Comparison of ENCODE assay signal across 12 cellular contexts in genomic region chr16:87955302-87956168, GRCh38. TPM values are rescaled to one million over a fixed set of nuclear protein-coding genes. Genes with fewer than 3 reads are reported as not detected.
A peak's percentile ranks its signal among the peaks of the same experiment; 100 is the strongest.
DNase-seq lines count a peak whose midpoint lies in the region; ATAC-seq and TF ChIP-seq lines count a peak whose summit lies in the region.
"Had no signal": no experiment of that assay in that cellular context is flagged by ENCODE, and none has a peak within 500 bp of the region (broad histone marks: within the 10 kb centered on the region; RNA-seq: fewer than 3 reads in every experiment).

No MANE protein-coding gene starts in this region.

- H3K9me3 Mint-ChIP-seq in WTC11: no peaks in the 10 kb centered on the region

- H3K4me2 ChIP-seq in smooth muscle cell: peak overlapping the region; percentile 71

- POLR2A ChIA-PET in WTC11 (lab: Charles Lee): no interaction called here

- peaks cover 20% of the 10 kb centered on the region for H4K20me1 ChIP-seq in smooth muscle cell (ENCODE audit: low read depth)

- 90% methylated on average over 20 of the region's 20 CpGs for WGBS in smooth muscle cell (ENCODE audit: low lambda C conversion rate)

- no peak overlapping the region for H3K4me3 ChIP-seq in fibroblast of villous mesenchyme (ENCODE audit: low read depth, low read length)
- no peak overlapping the region for H3K4me3 ChIP-seq in smooth muscle cell
- H3K4me3 ChIP-seq: prostate gland, testis had no signal

- H3K4me1 Mint-ChIP-seq in WTC11: peaks cover 40% of the 10 kb centered on the region

- peak overlapping the region; percentile 10 for H3K9ac ChIP-seq in smooth muscle cell (ENCODE audit: low read depth)

- peaks cover 65% of the 10 kb centered on the region for H3K79me2 ChIP-seq in smooth muscle cell (ENCODE audit: low read depth)

- H3K27me3 ChIP-seq in smooth muscle cell (ENCODE audit: low read depth): no peaks in the 10 kb centered on the region
- H3K27me3 ChIP-seq: testis had no signal

- H3K9me3 ChIP-seq in smooth muscle cell (replicated peaks; ENCODE audit: low read depth): no peaks in the 10 kb centered on the region
- H3K9me3 ChIP-seq: prostate gland, testis had no signal

- H3K27ac Mint-ChIP-seq in WTC11: peak overlapping the region; percentile 89

- TF ChIP-seq CTCF in WTC11 (IDR thresholded peaks at IDR 0.05) (no peak), fibroblast of villous mesenchyme (IDR thresholded peaks at IDR 0.05; ENCODE audit: insufficient read depth, low read depth, low read length) (no peak), smooth muscle cell (IDR thresholded peaks at IDR 0.05; ENCODE audit: borderline replicate concordance, insufficient read depth, poor library complexity, severe bottlenecking) (no peak)

- H3K4me3 Mint-ChIP-seq in WTC11: no peak overlapping the region

- H3K36me3 ChIP-seq in smooth muscle cell (ENCODE audit: low read depth): no peaks in the 10 kb centered on the region
- H3K36me3 ChIP-seq: prostate gland had no signal

- peak overlapping the region; percentile 58 for H3K27ac ChIP-seq in smooth muscle cell (ENCODE audit: low read depth)
- H3K27ac ChIP-seq: 22Rv1 had no signal

- peaks cover 14% of the 10 kb centered on the region for H3K4me1 ChIP-seq in smooth muscle cell (ENCODE audit: low read depth)

- ATAC-seq in WTC11 (no peak), GM21526 (IDR thresholded peaks at IDR 0.05; ENCODE audit: low FRiP score, unreplicated experiment) (no peak)

- H3F3A ChIP-seq in smooth muscle cell (ENCODE audit: low read depth): peaks cover 6% of the 10 kb centered on the region

- H2AFZ ChIP-seq in smooth muscle cell (ENCODE audit: low read depth): no peak overlapping the region

- peaks cover 22% of the 10 kb centered on the region for H3K36me3 Mint-ChIP-seq in WTC11

- no peaks in the 10 kb centered on the region for H3K27me3 Mint-ChIP-seq in WTC11 (ENCODE audit: low read depth)

- CTCF ChIA-PET in WTC11 (lab: Charles Lee): interaction anchor here (1.5 kb wide), 1 partner anchor 29 kb away, joined by 4 read pairs; no protein-coding TSS in a partner anchor

- DNase-seq in NOMO-1 treated with DMSO at 0.1 percent for 48 hours (lab: John Stamatoyannopoulos, UW; ENCODE audit: unreplicated experiment) (peak; percentile 57), NOMO-1 treated with dmso at 0.1 percent for 144 hours (lab: John Stamatoyannopoulos, UW; ENCODE audit: unreplicated experiment) (no peak), WTC11 (ENCODE audit: low spot score) (no peak), fibroblast of villous mesenchyme (ENCODE audit: low read depth) (peak; percentile 62), smooth muscle cell (lab: John Stamatoyannopoulos, UW; ENCODE audit: unreplicated experiment) (no peak), HuH-7.5 (ENCODE audit: low spot score) (no peak), NCI-H2029 (lab: John Stamatoyannopoulos, UW) (no peak)
- DNase-seq: NCI-H510A treated with DMSO at 0.1 percent for 48 hours had no signal

TF ChIP-seq in WTC11, 78 proteins besides CTCF, POLR2A, EP300 and RAD21:
- TF ChIP-seq TEAD4 (CRISPR knock-in tag; IDR thresholded peaks at IDR 0.05): no peak
- TF ChIP-seq MXD4 (CRISPR knock-in tag; IDR thresholded peaks at IDR 0.05; ENCODE audit: borderline replicate concordance): no peak
- TF ChIP-seq GABPB1 (CRISPR knock-in tag; IDR thresholded peaks at IDR 0.05): no peak
- TF ChIP-seq ZNF671 (CRISPR knock-in tag; IDR thresholded peaks at IDR 0.05): no peak
- TF ChIP-seq ETV6 (CRISPR knock-in tag; IDR thresholded peaks at IDR 0.05): no peak
- no peak for TF ChIP-seq TP53 (CRISPR knock-in tag; IDR thresholded peaks at IDR 0.05)
- TF ChIP-seq, protein P1, sequence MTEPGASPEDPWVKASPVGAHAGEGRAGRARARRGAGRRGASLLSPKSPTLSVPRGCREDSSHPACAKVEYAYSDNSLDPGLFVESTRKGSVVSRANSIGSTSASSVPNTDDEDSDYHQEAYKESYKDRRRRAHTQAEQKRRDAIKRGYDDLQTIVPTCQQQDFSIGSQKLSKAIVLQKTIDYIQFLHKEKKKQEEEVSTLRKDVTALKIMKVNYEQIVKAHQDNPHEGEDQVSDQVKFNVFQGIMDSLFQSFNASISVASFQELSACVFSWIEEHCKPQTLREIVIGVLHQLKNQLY (CRISPR knock-in tag; IDR thresholded peaks at IDR 0.05): no peak
- TF ChIP-seq ZMAT4 (CRISPR knock-in tag; IDR thresholded peaks at IDR 0.05): no peak

RNA-seq across cellular contexts. Expression of gene BANP, which starts 4.3 kb away (rescaled TPM):
- total RNA-seq in WTC11 (2021) (29.1 to 34.5 TPM (median 33.3 TPM) in 3 replicates), fibroblast of villous mesenchyme (18.7 and 25.9 TPM in 2 replicates), smooth muscle cell (19.5 and 19.9 TPM in 2 replicates)
- polyA plus RNA-seq in smooth muscle cell: 11.5 and 19.5 TPM in 2 replicates

RNA-seq across cellular contexts. Expression of gene CA5A, which starts 19.2 kb away (rescaled TPM):
- total RNA-seq in WTC11 (2021) (not detected in 3 replicates), fibroblast of villous mesenchyme (not detected in 2 replicates), smooth muscle cell (not detected in 2 replicates)
- polyA plus RNA-seq in smooth muscle cell: not detected in 2 replicates
- total RNA-seq: prostate gland, testis had no signal

Comparison
In these comparisons a context has a peak if more than half of its experiments do, and no peak if none do; other contexts are left out.
1. DNase-seq: peak in NOMO-1 treated with DMSO at 0.1 percent for 48 hours (single experiment) and fibroblast of villous mesenchyme (single experiment); none in NOMO-1 treated with dmso at 0.1 percent for 144 hours (single experiment), WTC11 (single experiment), smooth muscle cell (single experiment), HuH-7.5 (single experiment) and NCI-H2029 (single experiment).